12 cellular contexts compared by ENCODE assay signal in genomic region chr9:124271660-124272059, GRCh38. TPM values are rescaled to one million over a fixed set of nuclear protein-coding genes. Genes with fewer than 3 reads are reported as not detected.
DNase-seq lines count a peak whose midpoint lies in the region; ATAC-seq and TF ChIP-seq lines count a peak whose summit lies in the region.
"Had no signal": no experiment of that assay in that cellular context is flagged by ENCODE, and none has a peak within 500 bp of the region (broad histone marks: within the 10 kb centered on the region; RNA-seq: fewer than 3 reads in every experiment).

No MANE protein-coding gene starts in this region.

- H3K9me3 Mint-ChIP-seq in brain = no peaks in the 10 kb centered on the region
- H3K9me3 Mint-ChIP-seq in memory B cell = no peaks in the 10 kb centered on the region
- H3K9me3 Mint-ChIP-seq in HFFc6 = no peaks in the 10 kb centered on the region

- H3K27ac ChIP-seq in suprapubic skin = peak overlapping the region; percentile 42
- H3K27ac ChIP-seq: foreskin keratinocyte, KMS-11, parathyroid adenoma had no signal

- peaks cover 52% of the 10 kb centered on the region for H3K4me1 ChIP-seq in suprapubic skin
- H3K4me1 ChIP-seq: Caco-2, parathyroid adenoma had no signal

- H3K4me1 Mint-ChIP-seq in brain = peaks cover 91% of the 10 kb centered on the region
- H3K4me1 Mint-ChIP-seq in memory B cell = peaks cover 52% of the 10 kb centered on the region
- peaks cover 30% of the 10 kb centered on the region for H3K4me1 Mint-ChIP-seq in HFFc6 (ENCODE audit: low read depth)

- no peak for ATAC-seq in memory B cell (ENCODE audit: low read depth)
- ATAC-seq: foreskin keratinocyte had no signal

- H3K27me3 ChIP-seq in suprapubic skin = no peaks in the 10 kb centered on the region
- H3K27me3 ChIP-seq: foreskin keratinocyte had no signal

- TF ChIP-seq POLR2A in suprapubic skin (IDR thresholded peaks at IDR 0.05) = no peak

- H3K4me3 ChIP-seq in suprapubic skin = no peak overlapping the region

- H3K36me3 ChIP-seq in suprapubic skin = no peaks in the 10 kb centered on the region

- no peak overlapping the region for H3K4me3 Mint-ChIP-seq in brain
- H3K4me3 Mint-ChIP-seq in memory B cell = no peak overlapping the region
- H3K4me3 Mint-ChIP-seq in HFFc6 = no peak overlapping the region

- DNase-seq in NCI-H2196 (lab: John Stamatoyannopoulos, UW; ENCODE audit: unreplicated experiment) = peak; percentile 44
- no peak for DNase-seq in memory B cell (ENCODE audit: low spot score in 2 of 2)
- no peak for DNase-seq in suprapubic skin (ENCODE audit: low spot score in 2 of 2)
- DNase-seq in glomerular visceral epithelial cell (ENCODE audit: extremely low spot score) = no peak
- no peak for DNase-seq in hypothalamus (lab: John Stamatoyannopoulos, UW)
- DNase-seq in HFFc6 = no peak
- DNase-seq: activated CD8-positive, alpha-beta memory T cell treated with anti-CD3 and anti-CD28 coated beads, Interleukin-2, amount 50 U/mL, for 48 hours; Caco-2; foreskin keratinocyte had no signal

- no peak for TF ChIP-seq CTCF in brain (conservative IDR thresholded peaks at IDR 0.05)
- no peak for TF ChIP-seq CTCF in suprapubic skin (IDR thresholded peaks at IDR 0.05)
- no peak for TF ChIP-seq CTCF in HFFc6 (IDR thresholded peaks at IDR 0.05)

- H3K27ac Mint-ChIP-seq in brain (peak overlapping the region; percentile 50 to 96 (median 76)), memory B cell (peak overlapping the region; percentile 60), HFFc6 (no peak overlapping the region)

- no peaks in the 10 kb centered on the region for H3K9me3 ChIP-seq in suprapubic skin
- H3K9me3 ChIP-seq: Caco-2 had no signal

- 69% methylated on average over 6 of the region's 7 CpGs for WGBS in suprapubic skin

- H3K36me3 Mint-ChIP-seq in brain (peaks cover 8% of the 10 kb centered on the region), memory B cell (peaks cover 3% of the 10 kb centered on the region), HFFc6 (ENCODE audit: low read depth) (0 out of 2 replicates have a peak, but pooled peaks cover 10% of the 10 kb centered on the region)

- H3K27me3 Mint-ChIP-seq in brain = no peaks in the 10 kb centered on the region
- no peaks in the 10 kb centered on the region for H3K27me3 Mint-ChIP-seq in memory B cell
- no peaks in the 10 kb centered on the region; the same call in 1 of the 2 replicates for H3K27me3 Mint-ChIP-seq in HFFc6 (ENCODE audit: insufficient read depth)

- TF ChIP-seq EP300 in suprapubic skin (IDR thresholded peaks at IDR 0.05) = no peak

RNA-seq across cellular contexts. Expression of gene NEK6, which starts 13.9 kb away (rescaled TPM):
- polyA plus RNA-seq in brain (ENCODE audit: insufficient read depth, low read depth, low replicate concordance) = 43.2 TPM
- 10 to 100 TPM in 2 of 4 donors, 1 to 10 TPM in 2; 5.4 to 17.5 (median 10.6) TPM for total RNA-seq in suprapubic skin
- total RNA-seq in HFFc6 (2021; fragmentation: NEBNext Ultra II Directional; extraction: Animal tissue kit (Norgen Biotek cat#: 25700)) = 10 to 100 TPM; 66.5 to 81.1 (median 71.4) TPM
